ENCODE assay signal across 29 cellular contexts in the genomic region with DNA sequence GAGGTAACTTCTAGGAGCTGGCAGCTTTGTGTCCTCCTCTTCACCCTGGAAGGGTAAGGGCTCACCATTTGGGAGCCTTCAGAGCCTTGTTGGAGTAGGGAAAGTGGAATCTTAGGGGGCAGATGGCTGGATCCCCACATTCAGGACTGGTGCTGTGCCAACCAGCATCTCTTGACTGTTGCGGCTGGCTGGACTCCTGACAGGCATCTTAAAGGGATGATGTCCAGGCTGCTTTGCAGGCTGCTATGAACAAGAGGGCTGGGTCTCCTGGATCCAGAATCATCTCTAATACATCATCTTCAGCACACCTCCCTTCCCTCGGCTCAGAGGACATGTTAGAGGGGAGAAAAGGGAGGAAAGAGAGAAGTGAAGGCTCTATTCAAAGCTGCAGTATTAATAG. TPM values are rescaled to one million over a fixed set of nuclear protein-coding genes. Genes with fewer than 3 reads are reported as not detected.
"Had no signal": no experiment of that assay in that cellular context is flagged by ENCODE, and none has a peak within 500 bp of the region (broad histone marks: within the 10 kb centered on the region; RNA-seq: fewer than 3 reads in every experiment).

No MANE protein-coding gene starts in this region.

- ATAC-seq: activated CD4-positive, alpha-beta T cell treated with anti-CD3 and anti-CD28 coated beads for 36 hours; activated CD8-positive, alpha-beta memory T cell treated with anti-CD3 and anti-CD28 coated beads, Interleukin-2, amount 10 ng/mL, durations not matched to agents 7 days and 5 days; activated CD8-positive, alpha-beta T cell treated with anti-CD3 and anti-CD28 coated beads, Interleukin-2, amount 10 ng/mL, durations not matched to agents 7 days and 5 days; activated naive CD4-positive, alpha-beta T cell treated with anti-CD3 and anti-CD28 coated beads, Interleukin-2, amount 50 U/mL, for 72 hours; esophagus mucosa; gastrocnemius medialis; heart right ventricle had no signal

- H3K27ac ChIP-seq: ascending aorta, coronary artery, gastrocnemius medialis, heart right ventricle had no signal

- H3K36me3 ChIP-seq: gastrocnemius medialis had no signal

- H3K27me3 Mint-ChIP-seq: activated CD4-positive, alpha-beta memory T cell treated with anti-CD3 and anti-CD28 coated beads for 36 hours had no signal

- H3K9me3 ChIP-seq: ascending aorta, gastrocnemius medialis, heart right ventricle had no signal

- H3K36me3 Mint-ChIP-seq: activated CD4-positive, alpha-beta memory T cell treated with anti-CD3 and anti-CD28 coated beads for 36 hours; activated CD8-positive, alpha-beta memory T cell treated with anti-CD3 and anti-CD28 coated beads, Interleukin-2, amount 10 ng/mL, durations not matched to agents 7 days and 5 days; activated naive CD4-positive, alpha-beta T cell treated with anti-CD3 and anti-CD28 coated beads, Interleukin-2, amount 50 U/mL, for 72 hours; activated naive CD8-positive, alpha-beta T cell treated with anti-CD3 and anti-CD28 coated beads, Interleukin-2, amount 10 ng/mL, durations not matched to agents 7 days and 5 days had no signal

- H3K4me3 ChIP-seq: ascending aorta, coronary artery, gastrocnemius medialis, heart right ventricle had no signal

- DNase-seq: activated CD4-positive, alpha-beta memory T cell treated with anti-CD3 and anti-CD28 coated beads for 36 hours; activated CD4-positive, alpha-beta T cell treated with anti-CD3 and anti-CD28 coated beads for 36 hours; activated CD4-positive, alpha-beta T cell treated with anti-CD3 and anti-CD28 coated beads, Interleukin-2, amount 10 ng/mL, durations not matched to agents 24 days and 14 days; activated CD4-positive, CD25-positive, alpha-beta regulatory T cell; activated CD4-positive, CD25-positive, alpha-beta regulatory T cell treated with anti-CD3 and anti-CD28 coated beads, Interleukin-2, amount 50 U/mL, for 72 hours; activated CD8-positive, alpha-beta memory T cell treated with anti-CD3 and anti-CD28 coated beads, Interleukin-2, amount 10 ng/mL, durations not matched to agents 7 days and 5 days; activated CD8-positive, alpha-beta memory T cell treated with anti-CD3 and anti-CD28 coated beads, Interleukin-2, amount 50 U/mL, for 4 hours; activated CD8-positive, alpha-beta T cell treated with anti-CD3 and anti-CD28 coated beads, Interleukin-2, amount 10 ng/mL, durations not matched to agents 7 days and 5 days; activated gamma-delta T cell; activated naive CD4-positive, alpha-beta T cell; activated naive CD4-positive, alpha-beta T cell treated with anti-CD3 and anti-CD28 coated beads, Interleukin-2, amount 10 ng/mL, durations not matched to agents 7 days and 5 days; activated naive CD8-positive, alpha-beta T cell treated with anti-CD3 and anti-CD28 coated beads, Interleukin-2, amount 10 ng/mL, durations not matched to agents 7 days and 5 days; activated T-cell treated with anti-CD3 and anti-CD28 coated beads, Interleukin-2, amount 50 U/mL, for 1 hour; activated T-cell treated with anti-CD3 and anti-CD28 coated beads, Interleukin-2, amount 50 U/mL, for 48 hours; caudate nucleus; dorsolateral prefrontal cortex; effector memory CD4-positive, alpha-beta T cell; endodermal cell; foreskin fibroblast; gastrocnemius medialis; heart right ventricle; T-helper 1 cell; T-helper 2 cell had no signal

- H3K9me3 Mint-ChIP-seq: activated CD4-positive, alpha-beta memory T cell treated with anti-CD3 and anti-CD28 coated beads for 36 hours; activated CD4-positive, alpha-beta T cell treated with anti-CD3 and anti-CD28 coated beads, Interleukin-2, amount 10 ng/mL, durations not matched to agents 24 days and 14 days; activated naive CD4-positive, alpha-beta T cell treated with anti-CD3 and anti-CD28 coated beads, Interleukin-2, amount 10 ng/mL, durations not matched to agents 7 days and 5 days; activated naive CD4-positive, alpha-beta T cell treated with anti-CD3 and anti-CD28 coated beads, Interleukin-2, amount 50 U/mL, for 72 hours; activated naive CD8-positive, alpha-beta T cell treated with anti-CD3 and anti-CD28 coated beads, Interleukin-2, amount 10 ng/mL, durations not matched to agents 7 days and 5 days; activated T-helper 1 cell treated with anti-CD3 and anti-CD28 coated beads, Interleukin-12 subunit alpha, Interleukin-12 subunit beta, Interleukin-2, Interleukin-4 antibody, amounts not matched to agents 30 ng/mL and 10 ng/mL and 1 ng/mL, durations not matched to agents 14 hours and 24 hours and 36 hours; dendritic cell treated with granulocyte-macrophage colony-stimulating factor and Interleukin-4, amounts not matched to agents 40 ng/mL and 50 ng/mL, for 4 days; endodermal cell had no signal

- H3K27me3 ChIP-seq: ascending aorta, dorsolateral prefrontal cortex had no signal

- H3K4me3 Mint-ChIP-seq: activated CD4-positive, alpha-beta memory T cell treated with anti-CD3 and anti-CD28 coated beads for 36 hours; activated CD4-positive, alpha-beta T cell treated with anti-CD3 and anti-CD28 coated beads for 36 hours; activated CD4-positive, alpha-beta T cell treated with anti-CD3 and anti-CD28 coated beads, Interleukin-2, amount 10 ng/mL, durations not matched to agents 24 days and 14 days; activated CD8-positive, alpha-beta memory T cell treated with anti-CD3 and anti-CD28 coated beads, Interleukin-2, amount 10 ng/mL, durations not matched to agents 7 days and 5 days; activated CD8-positive, alpha-beta T cell treated with anti-CD3 and anti-CD28 coated beads, Interleukin-2, amount 10 ng/mL, durations not matched to agents 7 days and 5 days; activated naive CD4-positive, alpha-beta T cell treated with anti-CD3 and anti-CD28 coated beads, Interleukin-2, amount 10 ng/mL, durations not matched to agents 7 days and 5 days; activated naive CD8-positive, alpha-beta T cell treated with anti-CD3 and anti-CD28 coated beads, Interleukin-2, amount 10 ng/mL, durations not matched to agents 7 days and 5 days; activated T-helper 1 cell treated with anti-CD3 and anti-CD28 coated beads, Interleukin-12 subunit alpha, Interleukin-12 subunit beta, Interleukin-2, Interleukin-4 antibody, amounts not matched to agents 30 ng/mL and 10 ng/mL and 1 ng/mL, durations not matched to agents 14 hours and 24 hours and 36 hours; dendritic cell treated with granulocyte-macrophage colony-stimulating factor and Interleukin-4, amounts not matched to agents 40 ng/mL and 50 ng/mL, for 4 days; endodermal cell had no signal

- H3K27ac Mint-ChIP-seq: activated CD4-positive, alpha-beta memory T cell treated with anti-CD3 and anti-CD28 coated beads for 36 hours; activated CD4-positive, alpha-beta T cell treated with anti-CD3 and anti-CD28 coated beads for 36 hours; activated CD4-positive, alpha-beta T cell treated with anti-CD3 and anti-CD28 coated beads, Interleukin-2, amount 10 ng/mL, durations not matched to agents 24 days and 14 days; activated CD8-positive, alpha-beta memory T cell treated with anti-CD3 and anti-CD28 coated beads, Interleukin-2, amount 10 ng/mL, durations not matched to agents 7 days and 5 days; activated CD8-positive, alpha-beta T cell treated with anti-CD3 and anti-CD28 coated beads, Interleukin-2, amount 10 ng/mL, durations not matched to agents 7 days and 5 days; activated naive CD4-positive, alpha-beta T cell treated with anti-CD3 and anti-CD28 coated beads, Interleukin-2, amount 10 ng/mL, durations not matched to agents 7 days and 5 days; activated naive CD4-positive, alpha-beta T cell treated with anti-CD3 and anti-CD28 coated beads, Interleukin-2, amount 50 U/mL, for 72 hours; activated naive CD8-positive, alpha-beta T cell treated with anti-CD3 and anti-CD28 coated beads, Interleukin-2, amount 10 ng/mL, durations not matched to agents 7 days and 5 days; activated T-helper 1 cell treated with anti-CD3 and anti-CD28 coated beads, Interleukin-12 subunit alpha, Interleukin-12 subunit beta, Interleukin-2, Interleukin-4 antibody, amounts not matched to agents 30 ng/mL and 10 ng/mL and 1 ng/mL, durations not matched to agents 14 hours and 24 hours and 36 hours; dendritic cell treated with granulocyte-macrophage colony-stimulating factor and Interleukin-4, amounts not matched to agents 40 ng/mL and 50 ng/mL, for 4 days; endodermal cell had no signal

RNA-seq across cellular contexts. Expression of a gene that starts 33.8 kb away (rescaled TPM):
- total RNA-seq: activated naive CD8-positive, alpha-beta T cell treated with anti-CD3 and anti-CD28 coated beads, Interleukin-2, amount 10 ng/mL, durations not matched to agents 7 days and 5 days had no signal
